In genomic region chr5:26553079-26553478, GRCh38 we compare ENCODE assay signal across 11 cellular contexts.
A peak's percentile ranks its signal among the peaks of the same experiment; 100 is the strongest.
DNase-seq lines count a peak whose midpoint lies in the region; ATAC-seq, FAIRE-seq and TF ChIP-seq lines count a peak whose summit lies in the region.
"Had no signal": no experiment of that assay in that cellular context is flagged by ENCODE, and none has a peak within 500 bp of the region (broad histone marks: within the 10 kb centered on the region; RNA-seq: fewer than 3 reads in every experiment).

No MANE protein-coding gene starts in this region.

- H3K36me3 ChIP-seq in astrocyte (ENCODE audit: insufficient read depth, low read length): no peaks in the 10 kb centered on the region
- H3K36me3 ChIP-seq in right atrium auricular region: no peaks in the 10 kb centered on the region

- no peak overlapping the region for H3K4me3 ChIP-seq in astrocyte (ENCODE audit: insufficient read depth, low read depth, low read length)
- no peak overlapping the region for H3K4me3 ChIP-seq in right atrium auricular region
- H3K4me3 ChIP-seq: skin epidermis had no signal

- TF ChIP-seq RAD21 in Ishikawa (IDR thresholded peaks at IDR 0.05; ENCODE audit: low read depth): 0 out of 2 replicates have a peak, but pooled peaks have one; percentile 5

- TF ChIP-seq EP300 in Ishikawa (IDR thresholded peaks at IDR 0.05; ENCODE audit: borderline replicate concordance): peak; percentile 84

- H3K4me1 Mint-ChIP-seq in astrocyte (ENCODE audit: low read depth, unreplicated experiment) (no peaks in the 10 kb centered on the region), endothelial cell (ENCODE audit: unreplicated experiment) (no peaks in the 10 kb centered on the region)

- DNase-seq in A172 (ENCODE audit: low spot score) (peak; percentile 82), NCI-H2227 treated with DMSO at 0.1 percent for 48 hours (lab: John Stamatoyannopoulos, UW) (peak; percentile 0), astrocyte (ENCODE audit: low read depth) (peak; percentile 39), NCI-H526 treated with DMSO at 0.1 percent for 48 hours (lab: John Stamatoyannopoulos, UW) (no peak), right atrium auricular region (ENCODE audit: low spot score) (no peak), endothelial cell (ENCODE audit: low spot score) (no peak)
- DNase-seq: NCI-H1694 treated with DMSO at 0.1 percent for 48 hours had no signal

- H3K36me3 Mint-ChIP-seq in astrocyte (ENCODE audit: low read depth, unreplicated experiment): no peaks in the 10 kb centered on the region
- no peaks in the 10 kb centered on the region for H3K36me3 Mint-ChIP-seq in endothelial cell (ENCODE audit: low read depth, unreplicated experiment)

- no peak overlapping the region for H2AFZ ChIP-seq in astrocyte (ENCODE audit: low read depth, low read length)

- H3K27me3 ChIP-seq in astrocyte (ENCODE audit: insufficient read depth, low read length) (no peaks in the 10 kb centered on the region), right atrium auricular region (no peaks in the 10 kb centered on the region)

- no peaks in the 10 kb centered on the region for H3K9me3 ChIP-seq in astrocyte (ENCODE audit: insufficient read depth, low read depth, low read length)
- H3K9me3 ChIP-seq in right atrium auricular region: no peaks in the 10 kb centered on the region

- H3K4me2 ChIP-seq in astrocyte (ENCODE audit: low read length): no peak overlapping the region

- H3K79me2 ChIP-seq in astrocyte (ENCODE audit: insufficient read depth, low read length): no peaks in the 10 kb centered on the region

- no peak overlapping the region for H3K4me3 Mint-ChIP-seq in astrocyte (ENCODE audit: unreplicated experiment)
- no peak overlapping the region for H3K4me3 Mint-ChIP-seq in endothelial cell (ENCODE audit: unreplicated experiment)
- H3K4me3 Mint-ChIP-seq: T-helper 1 cell treated with Interleukin-12 subunit alpha and Interleukin-12 subunit beta and Interleukin-4 antibody, amounts not matched to agents 30 μg/mL and 1 μg/mL, for 36 hours had no signal

- no peaks in the 10 kb centered on the region for H4K20me1 ChIP-seq in astrocyte (ENCODE audit: insufficient read depth, low read length)

- H3K9me3 Mint-ChIP-seq in astrocyte (ENCODE audit: unreplicated experiment) (no peaks in the 10 kb centered on the region), endothelial cell (ENCODE audit: unreplicated experiment) (no peaks in the 10 kb centered on the region)

- H3K4me1 ChIP-seq in astrocyte (ENCODE audit: insufficient read depth, low read length) (no peaks in the 10 kb centered on the region), right atrium auricular region (no peaks in the 10 kb centered on the region)

- H3K9ac ChIP-seq in astrocyte (ENCODE audit: low read length): no peak overlapping the region

- no peak for ATAC-seq in GM18498 (IDR thresholded peaks at IDR 0.05; ENCODE audit: unreplicated experiment)

- H3K27ac Mint-ChIP-seq in astrocyte (ENCODE audit: unreplicated experiment) (no peak overlapping the region), endothelial cell (ENCODE audit: unreplicated experiment) (no peak overlapping the region)
- H3K27ac Mint-ChIP-seq: T-helper 1 cell treated with Interleukin-12 subunit alpha and Interleukin-12 subunit beta and Interleukin-4 antibody, amounts not matched to agents 30 μg/mL and 1 μg/mL, for 36 hours had no signal

- TF ChIP-seq CTCF in astrocyte (IDR thresholded peaks at IDR 0.05; ENCODE audit: insufficient read depth, low read depth, low read length) (no peak), right atrium auricular region (IDR thresholded peaks at IDR 0.05) (no peak), endothelial cell (IDR thresholded peaks at IDR 0.05; ENCODE audit: unreplicated experiment) (no peak)

- FAIRE-seq in astrocyte (lab: Jason Lieb, UNC): no peak

- H3K27ac ChIP-seq in astrocyte (ENCODE audit: low read depth, low read length) (no peak overlapping the region), right atrium auricular region (no peak overlapping the region)
- H3K27ac ChIP-seq: skin epidermis had no signal

- H3K27me3 Mint-ChIP-seq in astrocyte (ENCODE audit: low read depth, unreplicated experiment): peaks cover 2% of the 10 kb centered on the region
- H3K27me3 Mint-ChIP-seq in endothelial cell (ENCODE audit: unreplicated experiment): no peaks in the 10 kb centered on the region

TF ChIP-seq in Ishikawa, 13 proteins besides CTCF, POLR2A, EP300 and RAD21:
- TF ChIP-seq TEAD4 (IDR thresholded peaks at IDR 0.05) (peak; percentile 88), EGR1 (IDR thresholded peaks at IDR 0.05) (no peak), TAF1 (IDR thresholded peaks at IDR 0.05; ENCODE audit: low read depth) (no peak), REST (IDR thresholded peaks at IDR 0.05; ENCODE audit: low read depth) (no peak), USF1 (IDR thresholded peaks at IDR 0.05) (no peak), CREB1 (IDR thresholded peaks at IDR 0.05; ENCODE audit: low read depth) (no peak), MAX (IDR thresholded peaks at IDR 0.05) (no peak), CEBPB (IDR thresholded peaks at IDR 0.05) (peak; percentile 59), ZBTB7A (IDR thresholded peaks at IDR 0.05; ENCODE audit: low read depth) (no peak), YY1 (IDR thresholded peaks at IDR 0.05; ENCODE audit: low read depth) (peak; percentile 70; the same call in 1 of the 2 replicates), TCF12 (IDR thresholded peaks at IDR 0.05; ENCODE audit: low read depth) (peak; percentile 94), FOXM1 (IDR thresholded peaks at IDR 0.05; ENCODE audit: borderline replicate concordance, low read depth) (peak; percentile 65; the same call in 1 of the 2 replicates), NFIC (IDR thresholded peaks at IDR 0.05) (peak; percentile 83)

Comparison
In these comparisons a context has a peak if more than half of its experiments do, and no peak if none do; other contexts are left out.
1. DNase-seq: peak in A172 (single experiment), NCI-H2227 treated with DMSO at 0.1 percent for 48 hours (single experiment) and astrocyte (single experiment); none in NCI-H526 treated with DMSO at 0.1 percent for 48 hours (single experiment), right atrium auricular region (single experiment) and endothelial cell (single experiment).